In the genomic region with DNA sequence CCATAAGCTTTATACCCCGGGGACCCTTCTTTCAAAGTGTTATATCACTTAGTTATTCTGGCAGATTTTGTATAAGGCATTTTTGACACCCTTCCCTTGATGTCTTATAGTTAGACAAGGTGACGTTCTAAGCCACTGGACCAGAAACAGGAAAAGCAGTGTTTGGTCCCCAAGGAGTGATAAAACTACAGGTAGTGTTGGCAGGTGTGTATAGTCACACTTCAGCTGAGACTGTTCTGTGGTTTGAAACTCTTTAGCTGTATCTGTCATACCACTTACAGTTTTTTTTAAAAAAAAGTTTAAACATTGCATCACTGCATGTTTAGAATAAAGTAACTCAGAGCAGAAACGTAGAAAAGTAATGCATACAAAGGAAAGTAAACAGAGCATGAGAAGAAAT, we compare ENCODE assay signal across 31 cellular contexts. TPM values are rescaled to one million over a fixed set of nuclear protein-coding genes. Genes with fewer than 3 reads are reported as not detected.
"Had no signal": no experiment of that assay in that cellular context is flagged by ENCODE, and none has a peak within 500 bp of the region (broad histone marks: within the 10 kb centered on the region; RNA-seq: fewer than 3 reads in every experiment).

No MANE protein-coding gene starts in this region.

- H3K27me3 ChIP-seq: adrenal gland, body of pancreas, esophagus squamous epithelium, hepatocyte, neutrophil, pancreas, testis, upper lobe of left lung had no signal

- H3K4me3 ChIP-seq: adrenal gland, body of pancreas, esophagus squamous epithelium, hepatocyte, pancreas, prostate gland, skin epidermis, testis, upper lobe of left lung had no signal

- H3K27ac Mint-ChIP-seq: activated B cell treated with CpG ODN at 0.5 μM for 24 hours; activated naive CD4-positive, alpha-beta T cell treated with anti-CD3 and anti-CD28 coated beads for 36 hours; activated naive CD8-positive, alpha-beta T cell treated with anti-CD3 and anti-CD28 coated beads for 36 hours; mesothelial cell of epicardium; naive B cell; nephron progenitor cell; T-helper 2 cell treated with Interferon-gamma antibody and Interleukin-4, amounts not matched to agents 5 μg/mL and 100 μg/mL, for 36 hours had no signal

- H3K4me1 Mint-ChIP-seq: activated B cell treated with CpG ODN at 0.5 μM for 24 hours; activated naive CD8-positive, alpha-beta T cell treated with anti-CD3 and anti-CD28 coated beads for 36 hours; mesothelial cell of epicardium; naive B cell; nephron progenitor cell had no signal

- H3K36me3 ChIP-seq: adrenal gland, esophagus squamous epithelium, neutrophil, pancreas, prostate gland, upper lobe of left lung had no signal

- DNase-seq: activated B cell treated with CpG ODN at 0.5 μM for 24 hours; activated CD4-positive, alpha-beta T cell treated with anti-CD3 and anti-CD28 coated beads for 4 hours; activated CD4-positive, alpha-beta T cell treated with anti-CD3 and anti-CD28 coated beads, Interleukin-2, amount 50 U/mL, for 48 hours; activated CD8-positive, alpha-beta memory T cell treated with anti-CD3 and anti-CD28 coated beads for 24 hours; activated effector memory CD4-positive, alpha-beta T cell treated with Interleukin-2 at 50 U/mL for 16 hours; activated naive CD4-positive, alpha-beta T cell treated with anti-CD3 and anti-CD28 coated beads for 36 hours; activated naive CD8-positive, alpha-beta T cell treated with anti-CD3 and anti-CD28 coated beads for 36 hours; adrenal gland; aorta; body of pancreas; effector CD8-positive, alpha-beta T cell; esophagus squamous epithelium; islet precursor cell; left cardiac atrium; naive B cell; nephron progenitor cell; pancreas; retina; stimulated activated CD4-positive, alpha-beta T cell treated with anti-CD3 and anti-CD28 coated beads, Interleukin-12 subunit alpha, Interleukin-12 subunit beta, amount 100 ng/mL, for 4 hours; stimulated activated CD4-positive, alpha-beta T cell treated with anti-CD3 and anti-CD28 coated beads, Interleukin-4, amount 100 ng/mL, for 1 hour; stimulated activated naive CD8-positive, alpha-beta T cell treated with anti-CD3 and anti-CD28 coated beads, Interleukin-15, Interleukin-2, amounts not matched to agents 100 U/mL and 50 U/mL, for 24 hours; testis; upper lobe of left lung had no signal

- H3K4me3 Mint-ChIP-seq: activated B cell treated with CpG ODN at 0.5 μM for 24 hours; activated naive CD4-positive, alpha-beta T cell treated with anti-CD3 and anti-CD28 coated beads for 36 hours; activated naive CD8-positive, alpha-beta T cell treated with anti-CD3 and anti-CD28 coated beads for 36 hours; mesothelial cell of epicardium; naive B cell; nephron progenitor cell; T-helper 2 cell treated with Interferon-gamma antibody and Interleukin-4, amounts not matched to agents 5 μg/mL and 100 μg/mL, for 36 hours had no signal

- H3K9me3 Mint-ChIP-seq: activated B cell treated with CpG ODN at 0.5 μM for 24 hours; activated naive CD4-positive, alpha-beta T cell treated with anti-CD3 and anti-CD28 coated beads for 36 hours; activated naive CD8-positive, alpha-beta T cell treated with anti-CD3 and anti-CD28 coated beads for 36 hours; mesothelial cell of epicardium; nephron progenitor cell; T-helper 2 cell treated with Interferon-gamma antibody and Interleukin-4, amounts not matched to agents 5 μg/mL and 100 μg/mL, for 36 hours had no signal

- H3K79me2 ChIP-seq: hepatocyte had no signal

- H3K9me3 ChIP-seq: adrenal gland, body of pancreas, esophagus squamous epithelium, neutrophil, pancreas, prostate gland, testis, upper lobe of left lung had no signal

- H3K4me2 ChIP-seq: hepatocyte had no signal

- H3K36me3 Mint-ChIP-seq: activated naive CD8-positive, alpha-beta T cell treated with anti-CD3 and anti-CD28 coated beads for 36 hours; mesothelial cell of epicardium; naive B cell had no signal

- H3K4me1 ChIP-seq: adrenal gland, esophagus squamous epithelium, prostate gland, testis had no signal

- H3K27me3 Mint-ChIP-seq: activated B cell treated with CpG ODN at 0.5 μM for 24 hours; activated naive CD8-positive, alpha-beta T cell treated with anti-CD3 and anti-CD28 coated beads for 36 hours; naive B cell had no signal

- ATAC-seq: body of pancreas; left cardiac atrium; pancreas; sciatic nerve; stimulated activated naive CD8-positive, alpha-beta T cell treated with anti-CD3 and anti-CD28 coated beads, Interleukin-15, Interleukin-2, amounts not matched to agents 100 U/mL and 50 U/mL, for 24 hours had no signal

- H3K27ac ChIP-seq: adrenal gland, body of pancreas, epithelial cell of prostate, esophagus squamous epithelium, hepatocyte, neutrophil, pancreas, prostate gland, skin epidermis, testis, upper lobe of left lung had no signal

- H2AFZ ChIP-seq: hepatocyte had no signal

RNA-seq across cellular contexts. Expression of gene TLL1, which starts 48.5 kb away (rescaled TPM):
- total RNA-seq: activated B cell treated with CpG ODN at 0.5 μM for 24 hours; activated naive CD4-positive, alpha-beta T cell treated with anti-CD3 and anti-CD28 coated beads for 36 hours; activated naive CD8-positive, alpha-beta T cell treated with anti-CD3 and anti-CD28 coated beads for 36 hours had no signal
